In the genomic region with DNA sequence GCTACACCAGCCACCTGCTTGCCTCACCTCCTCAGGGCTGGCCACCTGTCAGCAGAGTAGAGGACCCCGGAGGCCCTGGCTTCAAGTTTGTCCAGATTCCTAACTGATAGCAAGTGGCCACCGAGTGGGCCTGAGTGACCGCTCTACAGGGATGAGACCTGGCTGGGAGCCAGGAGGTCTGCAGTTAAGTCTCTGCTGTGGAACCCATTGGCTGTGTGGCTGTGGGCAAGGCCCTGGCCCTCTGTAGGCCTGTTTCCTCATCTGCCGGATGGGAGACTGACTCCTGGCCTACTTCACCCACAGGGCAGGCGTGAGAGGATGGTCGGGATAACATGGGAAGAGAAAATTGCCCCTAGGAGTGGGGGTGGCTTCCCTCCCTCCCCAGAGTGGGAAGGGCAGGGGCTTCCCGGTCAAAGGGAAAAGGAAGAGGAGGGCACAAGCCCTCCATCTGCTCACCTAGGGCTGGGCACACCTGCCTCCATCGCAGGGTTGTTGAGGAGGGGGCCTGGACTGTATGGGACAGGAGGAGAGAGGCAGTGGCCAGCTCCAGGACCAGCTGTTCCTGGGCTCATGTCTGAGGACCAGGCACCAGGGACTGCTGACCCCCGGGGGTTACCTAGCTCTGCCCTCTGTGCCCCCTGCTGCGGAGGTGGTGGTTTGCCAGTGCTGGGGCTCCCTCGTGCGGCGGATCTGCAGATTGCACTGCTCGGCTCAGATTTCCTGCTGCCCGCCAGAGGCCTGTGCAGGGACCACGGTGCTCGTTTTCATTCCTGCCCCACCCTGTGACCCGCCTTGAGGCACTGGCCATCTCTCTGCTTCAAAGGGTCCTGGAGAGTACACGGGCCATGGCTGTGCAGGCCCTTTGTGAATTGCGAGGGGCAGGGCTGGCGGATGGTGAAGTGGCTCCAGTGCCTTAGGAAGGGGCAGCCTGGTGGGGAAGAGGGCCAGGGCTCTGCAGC, we compare ENCODE assay signal across 8 cellular contexts. TPM values are rescaled to one million over a fixed set of nuclear protein-coding genes. Genes with fewer than 3 reads are reported as not detected.
DNase-seq lines count a peak whose midpoint lies in the region; ATAC-seq lines count a peak whose summit lies in the region.

No MANE protein-coding gene starts in this region.

- peak; percentile 46 for DNase-seq in NCI-H748 (lab: John Stamatoyannopoulos, UW; ENCODE audit: unreplicated experiment)
- DNase-seq in NCI-H748 treated with DMSO at 0.1 percent for 48 hours (lab: John Stamatoyannopoulos, UW), result no peak
- DNase-seq in NCI-H2107 treated with DMSO at 0.1 percent for 48 hours (lab: John Stamatoyannopoulos, UW; ENCODE audit: unreplicated experiment), result peak; percentile 49
- peak; percentile 94 for DNase-seq in activated CD4-positive, alpha-beta T cell treated with anti-CD3 and anti-CD28 coated beads, Interleukin-2, amount 10 ng/mL, durations not matched to agents 24 days and 14 days
- DNase-seq in lung microvascular endothelial cell (ENCODE audit: low read depth in 2 of 2), result peak; percentile 49 to 71
- DNase-seq in stimulated activated CD8-positive, alpha-beta memory T cell treated with anti-CD3 and anti-CD28 coated beads, Interleukin-2, amount 100 ng/mL, for 1 hour (ENCODE audit: low read depth in 2 of 2), result peak; percentile 69 to 73

- peak overlapping the region; percentile 19 for H3K27ac ChIP-seq in cingulate gyrus (ENCODE audit: low read depth, low read length)

- H3K27ac Mint-ChIP-seq in activated CD4-positive, alpha-beta T cell treated with anti-CD3 and anti-CD28 coated beads, Interleukin-2, amount 10 ng/mL, durations not matched to agents 24 days and 14 days, result no peak overlapping the region

- no peaks in the 10 kb centered on the region for H3K36me3 Mint-ChIP-seq in activated CD4-positive, alpha-beta T cell treated with anti-CD3 and anti-CD28 coated beads, Interleukin-2, amount 10 ng/mL, durations not matched to agents 24 days and 14 days (ENCODE audit: low read depth)

- no peak for ATAC-seq in GM21619 (IDR thresholded peaks at IDR 0.05; ENCODE audit: unreplicated experiment)

- H3K4me3 Mint-ChIP-seq in activated CD4-positive, alpha-beta T cell treated with anti-CD3 and anti-CD28 coated beads, Interleukin-2, amount 10 ng/mL, durations not matched to agents 24 days and 14 days, result no peak overlapping the region

- no peaks in the 10 kb centered on the region for H3K4me1 Mint-ChIP-seq in activated CD4-positive, alpha-beta T cell treated with anti-CD3 and anti-CD28 coated beads, Interleukin-2, amount 10 ng/mL, durations not matched to agents 24 days and 14 days

- intact Hi-C loops in activated CD4-positive, alpha-beta T cell treated with anti-CD3 and anti-CD28 coated beads, Interleukin-2, amount 10 ng/mL, durations not matched to agents 24 days and 14 days (cut with micrococcal nuclease), result no loop called here

- H3K9me3 Mint-ChIP-seq in activated CD4-positive, alpha-beta T cell treated with anti-CD3 and anti-CD28 coated beads, Interleukin-2, amount 10 ng/mL, durations not matched to agents 24 days and 14 days, result no peaks in the 10 kb centered on the region

- H3K27me3 Mint-ChIP-seq in activated CD4-positive, alpha-beta T cell treated with anti-CD3 and anti-CD28 coated beads, Interleukin-2, amount 10 ng/mL, durations not matched to agents 24 days and 14 days, result no peaks in the 10 kb centered on the region

RNA-seq across cellular contexts. Expression of a gene that starts 9.1 kb away (rescaled TPM):
- 30.0 and 31.9 TPM in 2 replicates for total RNA-seq in activated CD4-positive, alpha-beta T cell treated with anti-CD3 and anti-CD28 coated beads, Interleukin-2, amount 10 ng/mL, durations not matched to agents 24 days and 14 days
- 21.6 and 30.6 TPM in 2 replicates for total RNA-seq in lung microvascular endothelial cell

RNA-seq across cellular contexts. Expression of a gene that starts 10.6 kb away (rescaled TPM):
- 8.2 and 9.9 TPM in 2 replicates for total RNA-seq in activated CD4-positive, alpha-beta T cell treated with anti-CD3 and anti-CD28 coated beads, Interleukin-2, amount 10 ng/mL, durations not matched to agents 24 days and 14 days
- 21.8 and 27.8 TPM in 2 replicates for total RNA-seq in lung microvascular endothelial cell

RNA-seq across cellular contexts. Expression of a gene that starts 48.6 kb away (rescaled TPM):
- 12.0 and 13.9 TPM in 2 replicates for total RNA-seq in activated CD4-positive, alpha-beta T cell treated with anti-CD3 and anti-CD28 coated beads, Interleukin-2, amount 10 ng/mL, durations not matched to agents 24 days and 14 days
- total RNA-seq in lung microvascular endothelial cell, result 0.60 and 2.0 TPM in 2 replicates
